16 cellular contexts compared by ENCODE assay signal in genomic region chr1:4084446-4084845, GRCh38.
DNase-seq lines count a peak whose midpoint lies in the region; ATAC-seq, FAIRE-seq and TF ChIP-seq lines count a peak whose summit lies in the region.
"Had no signal": no experiment of that assay in that cellular context is flagged by ENCODE, and none has a peak within 500 bp of the region (broad histone marks: within the 10 kb centered on the region; RNA-seq: fewer than 3 reads in every experiment).

No MANE protein-coding gene starts in this region.

- no peak overlapping the region for H3K4me3 ChIP-seq in BLaER1
- no peak overlapping the region for H3K4me3 ChIP-seq in hepatocyte
- H3K4me3 ChIP-seq in neuronal stem cell (ENCODE audit: low read length in 2 of 2): no peak overlapping the region
- no peak overlapping the region for H3K4me3 ChIP-seq in pancreas
- H3K4me3 ChIP-seq: GM12878, GM23338 had no signal

- H3K18ac ChIP-seq in neuronal stem cell (ENCODE audit: low read length): peak overlapping the region; percentile 65

- peaks cover 13% of the 10 kb centered on the region for H3K9me3 ChIP-seq in BLaER1
- no peaks in the 10 kb centered on the region for H3K9me3 ChIP-seq in hepatocyte (ENCODE audit: low read depth)
- no peaks in the 10 kb centered on the region for H3K9me3 ChIP-seq in neuronal stem cell (replicated peaks in 1 of 2; ENCODE audit: control insufficient read depth in 2 of 2, insufficient read depth in 1 of 2, low read depth in 1 of 2, low read length in 2 of 2)
- no peaks in the 10 kb centered on the region for H3K9me3 ChIP-seq in pancreas

- peaks cover 38% of the 10 kb centered on the region for H3K4me1 Mint-ChIP-seq in type B pancreatic cell (ENCODE audit: unreplicated experiment)
- H3K4me1 Mint-ChIP-seq: GM23338 had no signal

- H3K27me3 ChIP-seq in BLaER1: no peaks in the 10 kb centered on the region
- H3K27me3 ChIP-seq in hepatocyte: no peaks in the 10 kb centered on the region
- peaks cover 0 to 23% (median 0%) of the 10 kb centered on the region in 3 experiments for H3K27me3 ChIP-seq in neuronal stem cell (ENCODE audit: control insufficient read depth in 3 of 3, insufficient read depth in 3 of 3, low read depth in 1 of 3, low read length in 3 of 3)
- H3K27me3 ChIP-seq in pancreas: peaks cover 0 to 4% (median 0%) of the 10 kb centered on the region in 4 donors

- peaks cover 11% of the 10 kb centered on the region for H3K9me3 Mint-ChIP-seq in type B pancreatic cell
- H3K9me3 Mint-ChIP-seq: CD4-positive, alpha-beta T cell had no signal

- H2BK5ac ChIP-seq in neuronal stem cell (ENCODE audit: low read length): no peak overlapping the region

- no peak overlapping the region for H2BK120ac ChIP-seq in neuronal stem cell (ENCODE audit: low read depth, low read length)

- no peaks in the 10 kb centered on the region for H3K36me3 ChIP-seq in BLaER1
- H3K36me3 ChIP-seq in hepatocyte (replicated peaks; ENCODE audit: insufficient read depth, low read depth): no peaks in the 10 kb centered on the region
- H3K36me3 ChIP-seq in neuronal stem cell (replicated peaks in 1 of 2; ENCODE audit: control insufficient read depth in 2 of 2, insufficient read depth in 2 of 2, low read length in 2 of 2): no peaks in the 10 kb centered on the region
- H3K36me3 ChIP-seq in pancreas: no peaks in the 10 kb centered on the region

- 88% methylated on average over 6 of the region's 6 CpGs for WGBS in hepatocyte (ENCODE audit: low lambda C conversion rate, missing lambda C conversion rate)
- WGBS in neuronal stem cell (ENCODE audit: extremely low coverage in 2 of 2, insufficient read length in 2 of 2, insufficient replicate concordance in 1 of 2), 2 donors: no CpG with 5 or more reads among the region's 6 CpGs
- WGBS in pancreas, 2 donors: 61 to 64% methylated on average over 6 of the region's 6 CpGs

- no peak overlapping the region for H2AK5ac ChIP-seq in neuronal stem cell (ENCODE audit: low read depth, low read length)

- H3K36me3 Mint-ChIP-seq in type B pancreatic cell: no peaks in the 10 kb centered on the region

- no peaks in the 10 kb centered on the region for H3K9me2 ChIP-seq in hepatocyte (replicated peaks; ENCODE audit: insufficient read depth)

- H3K79me1 ChIP-seq in neuronal stem cell (ENCODE audit: low read depth, low read length): no peaks in the 10 kb centered on the region

- H3K27ac Mint-ChIP-seq in type B pancreatic cell: no peak overlapping the region
- H3K27ac Mint-ChIP-seq: CD4-positive, alpha-beta T cell; GM23338; IgD-negative memory B cell had no signal

- H2BK12ac ChIP-seq in neuronal stem cell (ENCODE audit: low read length): no peak overlapping the region

- H3K4ac ChIP-seq in neuronal stem cell (ENCODE audit: low read length): no peak overlapping the region

- peak overlapping the region; percentile 25 for H3K4me3 Mint-ChIP-seq in type B pancreatic cell
- H3K4me3 Mint-ChIP-seq: CD4-positive, alpha-beta T cell; GM23338; IgD-negative memory B cell had no signal

- ATAC-seq in GM18519 (IDR thresholded peaks at IDR 0.05; ENCODE audit: low FRiP score, unreplicated experiment) (no peak), left cardiac atrium (no peak), pancreas (no peak)
- ATAC-seq: GM12878, GM23338 had no signal

- H4K8ac ChIP-seq in neuronal stem cell (ENCODE audit: low read depth, low read length): no peak overlapping the region

- peaks cover 23% of the 10 kb centered on the region for H3K4me1 ChIP-seq in BLaER1
- H3K4me1 ChIP-seq in hepatocyte (ENCODE audit: insufficient read depth): peaks cover 7% of the 10 kb centered on the region
- peaks cover 0 to 4% of the 10 kb centered on the region in 2 donors for H3K4me1 ChIP-seq in neuronal stem cell (ENCODE audit: control insufficient read depth in 2 of 2, insufficient read depth in 1 of 2, low read depth in 1 of 2, low read length in 2 of 2)
- H3K4me1 ChIP-seq in pancreas: peaks cover 0 to 7% (median 4%) of the 10 kb centered on the region in 3 donors

- no peak overlapping the region for H2BK15ac ChIP-seq in neuronal stem cell (ENCODE audit: low read length)

- peaks cover 16% of the 10 kb centered on the region for H3K27me3 Mint-ChIP-seq in type B pancreatic cell
- H3K27me3 Mint-ChIP-seq: CD4-positive, alpha-beta T cell had no signal

- 0 out of 2 replicates have a peak overlapping the region, but pooled peaks have one; percentile 9 for H3K4me2 ChIP-seq in BLaER1
- no peak overlapping the region for H3K4me2 ChIP-seq in hepatocyte
- no peak overlapping the region for H3K4me2 ChIP-seq in neuronal stem cell (ENCODE audit: insufficient read depth, low read length, poor library complexity, severe bottlenecking)
- H3K4me2 ChIP-seq: GM23338 had no signal

- H4K20me1 ChIP-seq in BLaER1 (no peaks in the 10 kb centered on the region), hepatocyte (ENCODE audit: insufficient read depth, poor library complexity, severe bottlenecking) (no peaks in the 10 kb centered on the region)

- no peak for FAIRE-seq in pancreas (lab: Jason Lieb, UNC)
- FAIRE-seq: GM12878, GM18507 had no signal

- H3K14ac ChIP-seq in neuronal stem cell (ENCODE audit: low read length): no peak overlapping the region

- no peak overlapping the region for H3K23ac ChIP-seq in neuronal stem cell (ENCODE audit: low read depth, low read length, poor library complexity)

- no peaks in the 10 kb centered on the region for H3K79me2 ChIP-seq in hepatocyte

- intact Hi-C loops in left cardiac atrium (cut with DNase I): no loop called here
- intact Hi-C loops in pancreas (cut with DNase I): no loop called here

- no peak overlapping the region for H3K9ac ChIP-seq in BLaER1
- no peak overlapping the region for H3K9ac ChIP-seq in neuronal stem cell (ENCODE audit: low read depth, low read length, poor library complexity)

- H2AFZ ChIP-seq in hepatocyte (no peak overlapping the region), neuronal stem cell (ENCODE audit: low read length) (no peak overlapping the region)
- H2AFZ ChIP-seq: GM23338 had no signal

- no peak for TF ChIP-seq CTCF in hepatocyte (IDR thresholded peaks at IDR 0.05; ENCODE audit: poor library complexity)
- TF ChIP-seq CTCF in type B pancreatic cell (conservative IDR thresholded peaks at IDR 0.05): no peak
- TF ChIP-seq CTCF in pancreas (IDR thresholded peaks at IDR 0.05): no peak

- no peak overlapping the region for H4K91ac ChIP-seq in neuronal stem cell (ENCODE audit: low read depth, low read length, poor library complexity)

- H3K27ac ChIP-seq in BLaER1 (no peak overlapping the region), hepatocyte (peak overlapping the region; percentile 51), neuronal stem cell (replicated peaks; ENCODE audit: low read length) (no peak overlapping the region), pancreas (no peak overlapping the region)

- DNase-seq in hepatocyte (ENCODE audit: low spot score) (no peak), neuronal stem cell (ENCODE audit: low spot score) (no peak), type B pancreatic cell (ENCODE audit: extremely low spot score, unreplicated experiment) (no peak), left cardiac atrium (no peak), pancreas (no peak)
- DNase-seq: 8988T; C1 segment of cervical spinal cord; Calu3; CD4-positive, alpha-beta T cell; DMS 273 treated with DMSO at 0.1 percent for 48 hours had no signal
